In the genomic region with DNA sequence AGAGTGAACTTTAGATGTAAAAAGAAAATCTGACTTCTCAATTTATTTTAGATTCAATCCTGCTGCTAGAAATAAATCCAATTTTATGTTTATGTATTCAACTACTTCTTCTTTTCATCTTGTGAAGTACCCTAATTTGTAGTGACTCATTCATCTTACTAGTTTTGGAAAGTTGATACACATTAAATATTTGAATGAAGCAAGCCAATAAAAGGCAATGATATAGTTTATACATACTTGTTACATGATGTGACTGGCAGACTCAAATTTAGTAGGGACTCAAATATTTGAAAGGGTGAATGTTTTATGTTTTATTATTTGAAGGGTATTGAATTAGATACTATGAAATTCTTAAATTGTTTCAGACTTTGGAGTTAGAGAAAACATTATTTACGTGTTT, we compare ENCODE assay signal across 1 cellular context.
TF ChIP-seq lines count a peak whose summit lies in the region.

No MANE protein-coding gene starts in this region.

TF ChIP-seq in IMR-90, 13 proteins besides CTCF, POLR2A, EP300 and RAD21 (continued from another document):
- no peak for TF ChIP-seq ELK1 (IDR thresholded peaks at IDR 0.05; ENCODE audit: borderline replicate concordance, low read depth, low read length)
- no peak for TF ChIP-seq MAZ (IDR thresholded peaks at IDR 0.05; ENCODE audit: borderline replicate concordance, low read depth, low read length)
- no peak for TF ChIP-seq RCOR1 (IDR thresholded peaks at IDR 0.05; ENCODE audit: insufficient replicate concordance, low read length)
- no peak for TF ChIP-seq FOS (IDR thresholded peaks at IDR 0.05; ENCODE audit: low read depth, low read length)
- no peak for TF ChIP-seq CEBPB (IDR thresholded peaks at IDR 0.05; ENCODE audit: low read depth, low read length)
- TF ChIP-seq CHD1 (IDR thresholded peaks at IDR 0.05; ENCODE audit: low read depth, low read length) = no peak
- TF ChIP-seq RFX5 (IDR thresholded peaks at IDR 0.05; ENCODE audit: low read depth, low read length) = no peak
- TF ChIP-seq USF2 (IDR thresholded peaks at IDR 0.05; ENCODE audit: low read depth, low read length) = no peak
- no peak for TF ChIP-seq BHLHE40 (IDR thresholded peaks at IDR 0.05; ENCODE audit: low read depth, low read length)
- no peak for TF ChIP-seq MAFK (IDR thresholded peaks at IDR 0.05; ENCODE audit: low read depth, low read length)
TF ChIP-seq in IMR-90: peak in this region for 0.
